In genomic region chr19:2277138-2277537, GRCh38 we compare ENCODE assay signal across 1 cellular context.
TF ChIP-seq lines count a peak whose summit lies in the region.

No MANE protein-coding gene starts in this region.

TF ChIP-seq in GM12878, 131 proteins besides CTCF, POLR2A, EP300 and RAD21:
- peak; percentile 50; the same call in 1 of the 2 replicates for TF ChIP-seq POLR2AphosphoS5 (IDR thresholded peaks at IDR 0.05; ENCODE audit: low read length)
- TF ChIP-seq ATF7 (IDR thresholded peaks at IDR 0.05; ENCODE audit: low read depth), result no peak
